In genomic region chr11:33916736-33917135, GRCh38 we compare ENCODE assay signal across 34 cellular contexts. TPM values are rescaled to one million over a fixed set of nuclear protein-coding genes. Genes with fewer than 3 reads are reported as not detected.
"Had no signal": no experiment of that assay in that cellular context is flagged by ENCODE, and none has a peak within 500 bp of the region (broad histone marks: within the 10 kb centered on the region; RNA-seq: fewer than 3 reads in every experiment).

No MANE protein-coding gene starts in this region.

- H3K27ac ChIP-seq: adrenal gland, body of pancreas, brain microvascular endothelial cell, breast epithelium, VCaP had no signal

- H3K36me3 ChIP-seq: adrenal gland, brain microvascular endothelial cell, breast epithelium had no signal

- DNase-seq: activated B cell treated with CpG ODN at 0.5 μM for 24 hours; activated CD4-positive, alpha-beta memory T cell treated with anti-CD3 and anti-CD28 coated beads for 36 hours; activated CD4-positive, alpha-beta T cell treated with anti-CD3 and anti-CD28 coated beads for 4 hours; activated CD4-positive, alpha-beta T cell treated with anti-CD3 and anti-CD28 coated beads, Interleukin-2, amount 10 ng/mL, durations not matched to agents 24 days and 14 days; activated CD4-positive, alpha-beta T cell treated with anti-CD3 and anti-CD28 coated beads, Interleukin-2, amount 50 U/mL, for 1 hour; activated CD4-positive, alpha-beta T cell treated with anti-CD3 and anti-CD28 coated beads, Interleukin-2, amount 50 U/mL, for 4 hours; activated CD4-positive, CD25-positive, alpha-beta regulatory T cell treated with anti-CD3 and anti-CD28 coated beads, Interleukin-2, amount 50 U/mL, for 72 hours; activated CD8-positive, alpha-beta memory T cell treated with anti-CD3 and anti-CD28 coated beads, Interleukin-2, amount 50 U/mL, for 4 hours; activated CD8-positive, alpha-beta T cell treated with anti-CD3 and anti-CD28 coated beads for 36 hours; activated effector memory CD4-positive, alpha-beta T cell treated with anti-CD3 and anti-CD28 coated beads, Interleukin-2, amount 50 U/mL, for 16 hours; activated gamma-delta T cell treated with Interleukin-2 at 50 U/mL for 16 hours; activated naive CD4-positive, alpha-beta T cell; activated naive CD4-positive, alpha-beta T cell treated with anti-CD3 and anti-CD28 coated beads for 36 hours; activated naive CD4-positive, alpha-beta T cell treated with anti-CD3 and anti-CD28 coated beads, Interleukin-2, amount 50 U/mL, for 16 hours; activated naive CD8-positive, alpha-beta T cell treated with anti-CD3 and anti-CD28 coated beads for 36 hours; activated T-cell treated with anti-CD3 and anti-CD28 coated beads for 4 hours; activated T-cell treated with anti-CD3 and anti-CD28 coated beads, Interleukin-2, amount 50 U/mL, for 1 hour; activated T-cell treated with anti-CD3 and anti-CD28 coated beads, Interleukin-2, amount 50 U/mL, for 4 hours; activated T-cell treated with anti-CD3 and anti-CD28 coated beads, Interleukin-2, amount 50 U/mL, for 72 hours; adrenal gland; amniotic stem cell; aorta; body of pancreas; brain microvascular endothelial cell; central memory CD4-positive, alpha-beta T cell; T-helper 2 cell; T-helper 9 cell had no signal

- H3K4me1 ChIP-seq: adrenal gland, body of pancreas, breast epithelium had no signal

- ATAC-seq: activated CD8-positive, alpha-beta T cell treated with anti-CD3 and anti-CD28 coated beads for 36 hours; activated naive CD4-positive, alpha-beta T cell treated with anti-CD3 and anti-CD28 coated beads, Interleukin-2, amount 50 U/mL, for 72 hours; activated T-cell treated with anti-CD3 and anti-CD28 coated beads, Interleukin-2, amount 50 U/mL, for 4 hours; activated T-cell treated with anti-CD3 and anti-CD28 coated beads, Interleukin-2, amount 50 U/mL, for 72 hours; activated T-helper 17 cell treated with anti-CD3 and anti-CD28 coated beads, Interleukin-2, amount 50 U/mL, for 72 hours; body of pancreas had no signal

- H3K9me3 ChIP-seq: adrenal gland, body of pancreas, breast epithelium had no signal

- FAIRE-seq: astrocyte, TTC549 had no signal

- H3K27me3 ChIP-seq: adrenal gland, body of pancreas, brain microvascular endothelial cell, breast epithelium had no signal

- H3K4me3 ChIP-seq: adrenal gland, body of pancreas, breast epithelium had no signal

RNA-seq across cellular contexts. Expression of gene LMO2, which starts 24.9 kb away (rescaled TPM):
- total RNA-seq: activated CD4-positive, alpha-beta memory T cell treated with anti-CD3 and anti-CD28 coated beads for 36 hours; activated CD4-positive, alpha-beta T cell treated with anti-CD3 and anti-CD28 coated beads, Interleukin-2, amount 10 ng/mL, durations not matched to agents 24 days and 14 days; activated CD8-positive, alpha-beta T cell treated with anti-CD3 and anti-CD28 coated beads for 36 hours; activated naive CD4-positive, alpha-beta T cell treated with anti-CD3 and anti-CD28 coated beads for 36 hours; activated naive CD4-positive, alpha-beta T cell treated with anti-CD3 and anti-CD28 coated beads, Interleukin-2, amount 50 U/mL, for 72 hours; activated T-cell treated with anti-CD3 and anti-CD28 coated beads, Interleukin-2, amount 50 U/mL, for 72 hours; activated T-helper 1 cell treated with anti-CD3 and anti-CD28 coated beads, Interleukin-12 subunit alpha, Interleukin-12 subunit beta, Interleukin-2, Interleukin-4 antibody, amounts not matched to agents 30 ng/mL and 10 ng/mL and 1 ng/mL, durations not matched to agents 14 hours and 24 hours and 36 hours; activated T-helper 17 cell treated with anti-CD3 and anti-CD28 coated beads, Interleukin-2, amount 50 U/mL, for 72 hours had no signal
